In genomic region chr1:225454067-225454618, GRCh38 we compare ENCODE assay signal across 11 cellular contexts. TPM values are rescaled to one million over a fixed set of nuclear protein-coding genes. Genes with fewer than 3 reads are reported as not detected.
A peak's percentile ranks its signal among the peaks of the same experiment; 100 is the strongest.
DNase-seq lines count a peak whose midpoint lies in the region; TF ChIP-seq lines count a peak whose summit lies in the region.
"Had no signal": no experiment of that assay in that cellular context is flagged by ENCODE, and none has a peak within 500 bp of the region (broad histone marks: within the 10 kb centered on the region; RNA-seq: fewer than 3 reads in every experiment).

No MANE protein-coding gene starts in this region.

- H2AFZ ChIP-seq in GM23248 (no peak overlapping the region), osteoblast (ENCODE audit: low read length) (no peak overlapping the region), MM.1S (ENCODE audit: low read length) (no peak overlapping the region; the same call in 1 of the 2 replicates)

- WGBS in GM23248 (ENCODE audit: low coverage in 1 of 2, low lambda C conversion rate in 2 of 2, missing lambda C conversion rate in 2 of 2), 2 experiments: 40 to 42% methylated on average over 4 of the region's 4 CpGs

- peak; percentile 36 for DNase-seq in GM23248
- DNase-seq in NCI-H1417 treated with DMSO at 0.1 percent for 48 hours (lab: John Stamatoyannopoulos, UW): peak; percentile 58
- DNase-seq in amniotic epithelial cell (ENCODE audit: low read depth): peak; percentile 63
- DNase-seq in osteoblast (ENCODE audit: insufficient read length, low spot score, missing footprints): no peak
- DNase-seq in MM.1S: no peak
- no peak for DNase-seq in stimulated activated CD4-positive, alpha-beta T cell treated with anti-CD3 and anti-CD28 coated beads, Interleukin-4, amount 100 ng/mL, for 1 hour
- DNase-seq in cardiac septum (ENCODE audit: low spot score): no peak
- no peak for DNase-seq in HCEC 1CT
- DNase-seq: ovary had no signal

- H3K9ac ChIP-seq in GM23248 (no peak overlapping the region), MM.1S (ENCODE audit: low read length) (no peak overlapping the region)

- H3K27ac ChIP-seq in GM23248: peak overlapping the region; percentile 12; the same call in 1 of the 2 replicates
- no peak overlapping the region for H3K27ac ChIP-seq in osteoblast (ENCODE audit: low read depth, low read length)
- H3K27ac ChIP-seq in MM.1S (ENCODE audit: low read length): no peak overlapping the region
- H3K27ac ChIP-seq: HL-60, ovary, thoracic aorta had no signal

- H3K4me1 ChIP-seq in GM23248 (ENCODE audit: insufficient read depth): peaks cover 14% of the 10 kb centered on the region
- H3K4me1 ChIP-seq in osteoblast (ENCODE audit: insufficient read depth, low read length): peaks cover 14% of the 10 kb centered on the region
- no peaks in the 10 kb centered on the region for H3K4me1 ChIP-seq in MM.1S (ENCODE audit: low read length)

- H3K36me3 ChIP-seq in GM23248 (ENCODE audit: low read depth) (no peaks in the 10 kb centered on the region), osteoblast (ENCODE audit: insufficient read depth, low read length) (no peaks in the 10 kb centered on the region), MM.1S (replicated peaks; ENCODE audit: insufficient read depth, low read length) (no peaks in the 10 kb centered on the region)
- H3K36me3 ChIP-seq: ovary, thoracic aorta had no signal

- H3K9me2 ChIP-seq in GM23248 (ENCODE audit: insufficient read depth): no peaks in the 10 kb centered on the region
- no peaks in the 10 kb centered on the region for H3K9me2 ChIP-seq in MM.1S (replicated peaks; ENCODE audit: insufficient read depth, low read length)

- H3F3A ChIP-seq in GM23248 (ENCODE audit: insufficient read depth) (peaks cover 24% of the 10 kb centered on the region), MM.1S (ENCODE audit: insufficient read depth, low read length) (no peaks in the 10 kb centered on the region)

- H3K4me2 ChIP-seq in GM23248 (ENCODE audit: unreplicated experiment) (peak overlapping the region; percentile 27), osteoblast (ENCODE audit: insufficient read depth, low read length) (peak overlapping the region; percentile 46), MM.1S (ENCODE audit: low read depth, low read length) (no peak overlapping the region)

- H3K4me3 ChIP-seq in GM23248 (no peak overlapping the region), osteoblast (ENCODE audit: insufficient read depth, low read length) (no peak overlapping the region), MM.1S (ENCODE audit: low read length) (no peak overlapping the region)
- H3K4me3 ChIP-seq: ovary, thoracic aorta had no signal

- H3K27me3 ChIP-seq in GM23248 (replicated peaks; ENCODE audit: insufficient read depth) (no peaks in the 10 kb centered on the region), osteoblast (ENCODE audit: insufficient read depth, low read length) (no peaks in the 10 kb centered on the region), MM.1S (replicated peaks; ENCODE audit: insufficient read depth, low read length) (no peaks in the 10 kb centered on the region)
- H3K27me3 ChIP-seq: ovary had no signal

- H3K9me3 ChIP-seq in GM23248 (ENCODE audit: low read depth) (no peaks in the 10 kb centered on the region), osteoblast (ENCODE audit: low read depth, low read length) (no peaks in the 10 kb centered on the region), MM.1S (replicated peaks; ENCODE audit: insufficient read depth, low read length) (no peaks in the 10 kb centered on the region)
- H3K9me3 ChIP-seq: ovary, thoracic aorta had no signal

- in situ Hi-C loops in GM23248 (cut with MboI): no loop called here

- TF ChIP-seq CTCF in osteoblast (IDR thresholded peaks at IDR 0.05; ENCODE audit: extremely low read depth, low read depth, low read length) (no peak), MM.1S (IDR thresholded peaks at IDR 0.05; ENCODE audit: low read length) (no peak)

- H3K79me2 ChIP-seq in GM23248 (ENCODE audit: insufficient read depth) (no peaks in the 10 kb centered on the region), osteoblast (ENCODE audit: insufficient read depth, low read length) (no peaks in the 10 kb centered on the region), MM.1S (ENCODE audit: low read length) (no peaks in the 10 kb centered on the region)

- intact Hi-C loops in cardiac septum (cut with DNase I): no loop called here

- no peaks in the 10 kb centered on the region for H4K20me1 ChIP-seq in GM23248 (ENCODE audit: insufficient read depth)
- H4K20me1 ChIP-seq in osteoblast (ENCODE audit: insufficient read depth, low read length): no peaks in the 10 kb centered on the region
- no peaks in the 10 kb centered on the region for H4K20me1 ChIP-seq in MM.1S (ENCODE audit: insufficient read depth, low read length)

RNA-seq across cellular contexts. Expression of gene LBR, which starts 26.3 kb away (rescaled TPM):
- total RNA-seq in GM23248 (2014; rRNA removed; shearing (Covaris generic)): 12.3 and 13.5 TPM in 2 replicates
- 16.8 and 19.0 TPM in 2 replicates for polyA plus RNA-seq in GM23248 (2016; fragmentation: Nextera tagmentation; extraction: Ambion mirVana)
- total RNA-seq in osteoblast: 25.3 and 30.4 TPM in 2 replicates
- total RNA-seq in cardiac septum: 13.7 TPM

Comparison
In these comparisons a context has a peak if more than half of its experiments do, and no peak if none do; other contexts are left out.
1. DNase-seq: peak in GM23248 (single experiment), NCI-H1417 treated with DMSO at 0.1 percent for 48 hours (single experiment) and amniotic epithelial cell (single experiment); none in osteoblast (single experiment), MM.1S (single experiment), stimulated activated CD4-positive, alpha-beta T cell treated with anti-CD3 and anti-CD28 coated beads, Interleukin-4, amount 100 ng/mL, for 1 hour (single experiment), cardiac septum (single experiment) and HCEC 1CT (single experiment).